In the genomic region with DNA sequence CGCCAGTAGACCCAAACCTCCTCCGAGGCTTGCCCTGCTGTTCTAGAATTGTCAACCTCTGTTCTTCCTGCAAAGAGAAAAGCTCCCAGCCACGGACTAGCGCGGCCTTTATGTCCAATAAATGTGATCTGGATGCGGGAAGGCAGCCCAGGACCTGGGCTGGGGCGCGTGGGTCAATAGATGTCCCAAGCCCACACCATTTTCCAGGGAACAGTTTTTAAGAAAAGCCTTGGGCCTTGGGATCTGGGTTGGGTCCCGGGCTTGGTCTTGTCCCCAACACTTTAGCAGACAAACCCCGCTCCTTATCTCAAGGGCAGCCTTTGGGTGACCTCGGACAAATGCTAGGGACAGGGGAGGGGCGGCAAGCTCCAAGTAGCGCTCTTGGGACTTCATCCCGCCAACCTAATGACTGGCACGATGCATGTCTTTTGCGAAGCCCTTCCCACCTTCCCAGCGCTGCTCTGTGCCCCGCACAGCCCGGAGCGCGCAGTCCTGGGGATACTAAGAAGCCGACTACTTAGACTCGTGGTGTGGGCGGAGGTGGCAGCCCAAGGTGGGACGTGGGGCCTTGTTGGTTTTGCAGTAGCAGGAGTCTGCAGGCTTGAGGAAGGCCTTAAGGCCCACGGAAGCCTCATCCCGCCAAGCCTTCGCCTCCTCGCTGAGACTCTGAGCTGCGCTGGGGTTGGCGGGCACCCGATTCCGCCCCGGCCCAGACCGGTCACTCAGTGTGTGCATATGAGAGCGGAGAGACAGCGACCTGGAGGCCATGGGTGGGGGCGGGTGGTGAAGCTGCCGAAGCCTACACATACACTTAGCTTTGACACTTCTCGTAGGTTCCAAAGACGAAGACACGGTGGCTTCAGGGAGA, we compare ENCODE assay signal across 19 cellular contexts. TPM values are rescaled to one million over a fixed set of nuclear protein-coding genes. Genes with fewer than 3 reads are reported as not detected.
A peak's percentile ranks its signal among the peaks of the same experiment; 100 is the strongest.
DNase-seq lines count a peak whose midpoint lies in the region; ATAC-seq and TF ChIP-seq lines count a peak whose summit lies in the region.
"Had no signal": no experiment of that assay in that cellular context is flagged by ENCODE, and none has a peak within 500 bp of the region (broad histone marks: within the 10 kb centered on the region; RNA-seq: fewer than 3 reads in every experiment).

No MANE protein-coding gene starts in this region.

- TF ChIP-seq CTCF in GM13977 (IDR thresholded peaks at IDR 0.05; ENCODE audit: extremely low read depth, insufficient read depth, missing control alignments) (no peak), osteoblast (IDR thresholded peaks at IDR 0.05; ENCODE audit: extremely low read depth, low read depth, low read length) (no peak), GM13976 (IDR thresholded peaks at IDR 0.05; ENCODE audit: borderline replicate concordance, control extremely low read depth, extremely low read depth, insufficient read depth, missing control alignments) (no peak)

- no peaks in the 10 kb centered on the region for H3K36me3 ChIP-seq in HUES64 (ENCODE audit: insufficient read depth, low read length)
- no peaks in the 10 kb centered on the region for H3K36me3 ChIP-seq in iPS-18a (ENCODE audit: control insufficient read depth, low read depth, low read length)
- no peaks in the 10 kb centered on the region for H3K36me3 ChIP-seq in osteoblast (ENCODE audit: insufficient read depth, low read length)

- in situ Hi-C loops in GM13977 (cut with MboI; ENCODE audit: low pct_unique_long_range_greater_than_20kb, low sequenced_read_pairs, unreplicated experiment) (no loop called here), GM13976 (cut with MboI; ENCODE audit: low sequenced_read_pairs, unreplicated experiment) (no loop called here)

- no peak overlapping the region for H3K4me2 ChIP-seq in osteoblast (ENCODE audit: insufficient read depth, low read length)

- no peak overlapping the region for H2AFZ ChIP-seq in osteoblast (ENCODE audit: low read length)

- peak overlapping the region; percentile 56 for H3K4me3 ChIP-seq in HUES64 (ENCODE audit: low read length)
- peak overlapping the region; percentile 36 for H3K4me3 ChIP-seq in iPS-18a (ENCODE audit: low read length)
- H3K4me3 ChIP-seq in osteoblast (ENCODE audit: insufficient read depth, low read length), result no peak overlapping the region

- peaks cover 84% of the 10 kb centered on the region for H3K27me3 ChIP-seq in HUES64 (ENCODE audit: insufficient read depth, low read length)
- peaks cover 77% of the 10 kb centered on the region for H3K27me3 ChIP-seq in iPS-18a (ENCODE audit: control insufficient read depth, insufficient read depth, low read length)
- H3K27me3 ChIP-seq in osteoblast (ENCODE audit: insufficient read depth, low read length), result peaks cover 85% of the 10 kb centered on the region

- peaks cover 33% of the 10 kb centered on the region for H3K4me1 ChIP-seq in HUES64 (ENCODE audit: insufficient read depth, low read length)
- H3K4me1 ChIP-seq in iPS-18a (ENCODE audit: control insufficient read depth, low read depth, low read length), result peaks cover 39% of the 10 kb centered on the region
- H3K4me1 ChIP-seq in osteoblast (ENCODE audit: insufficient read depth, low read length), result no peaks in the 10 kb centered on the region

- H3K9me3 ChIP-seq in HUES64 (ENCODE audit: insufficient read depth, low read depth, low read length) (no peaks in the 10 kb centered on the region), iPS-18a (ENCODE audit: control insufficient read depth, low read depth, low read length) (no peaks in the 10 kb centered on the region), osteoblast (ENCODE audit: low read depth, low read length) (no peaks in the 10 kb centered on the region)

- DNase-seq in GM13977 (ENCODE audit: low spot score), result peak; percentile 9
- DNase-seq in osteoblast (ENCODE audit: insufficient read length, low spot score, missing footprints), result peak; percentile 81
- no peak for DNase-seq in GM13976 (ENCODE audit: low spot score)
- DNase-seq in NCI-H2081 (lab: John Stamatoyannopoulos, UW), result no peak
- DNase-seq: C1 segment of cervical spinal cord; GF-D8; NCI-H1105 treated with DMSO at 0.1 percent for 48 hours; NCI-H187 treated with DMSO at 0.1 percent for 48 hours; NCI-H446 treated with DMSO at 0.1 percent for 48 hours; NK-92 treated with Interleukin-12 subunit alpha and Interleukin-12 subunit beta, amount 100 ng/mL, for 24 hours; SHP77 treated with DMSO at 0.1 percent for 48 hours had no signal

- H3K27ac ChIP-seq in HUES64 (ENCODE audit: low read depth, low read length) (no peak overlapping the region), iPS-18a (ENCODE audit: low read length) (no peak overlapping the region), osteoblast (ENCODE audit: low read depth, low read length) (no peak overlapping the region)

- no peaks in the 10 kb centered on the region for H3K79me2 ChIP-seq in osteoblast (ENCODE audit: insufficient read depth, low read length)

- 73% methylated on average over 42 of the region's 42 CpGs for WGBS in HUES64

- H3K9ac ChIP-seq in HUES64 (ENCODE audit: low read depth, low read length) (no peak overlapping the region), iPS-18a (ENCODE audit: low read length) (no peak overlapping the region)

- no peak for ATAC-seq in GM19023 (IDR thresholded peaks at IDR 0.05; ENCODE audit: unreplicated experiment)

- no peaks in the 10 kb centered on the region for H4K20me1 ChIP-seq in osteoblast (ENCODE audit: insufficient read depth, low read length)

RNA-seq across cellular contexts. Expression of a gene that starts 10.8 kb away (rescaled TPM):
- polyA plus RNA-seq in HUES64 (2013, experiment 1 of 2), result 12.4 TPM
- polyA plus RNA-seq in HUES64 (2013, experiment 2 of 2), result 21.2 TPM
- total RNA-seq in osteoblast, result not detected in 2 replicates
- total RNA-seq: H4, LHCN-M2, OCI-LY7, RPMI7951 had no signal
- polyA plus RNA-seq: IgD-negative memory B cell had no signal

Comparison
In these comparisons a context has a peak if more than half of its experiments do, and no peak if none do; other contexts are left out.
1. DNase-seq: peak in GM13977 (single experiment) and osteoblast (single experiment); none in GM13976 (single experiment) and NCI-H2081 (0 of 2).